In genomic region chr2:199797431-199797830, GRCh38 we compare ENCODE assay signal across 18 cellular contexts. TPM values are rescaled to one million over a fixed set of nuclear protein-coding genes. Genes with fewer than 3 reads are reported as not detected.
DNase-seq lines count a peak whose midpoint lies in the region; ATAC-seq and FAIRE-seq lines count a peak whose summit lies in the region.
"Had no signal": no experiment of that assay in that cellular context is flagged by ENCODE, and none has a peak within 500 bp of the region (broad histone marks: within the 10 kb centered on the region; RNA-seq: fewer than 3 reads in every experiment).

No MANE protein-coding gene starts in this region.

- ATAC-seq in GM21447 (IDR thresholded peaks at IDR 0.05; ENCODE audit: unreplicated experiment) (no peak), HG03469 (IDR thresholded peaks at IDR 0.05; ENCODE audit: unreplicated experiment) (no peak)

- peak; percentile 5 for FAIRE-seq in TTC549 (lab: Jason Lieb, UNC)
- FAIRE-seq: G401.6, GM12891, H1 had no signal

- peak overlapping the region; percentile 12 for H3K27ac ChIP-seq in temporal lobe (ENCODE audit: low read depth, low read length)
- H3K27ac ChIP-seq: BLaER1 had no signal

- DNase-seq in NCI-H1694 treated with DMSO at 0.1 percent for 48 hours (lab: John Stamatoyannopoulos, UW), result peak; percentile 38
- DNase-seq in NCI-H1694 (lab: John Stamatoyannopoulos, UW), result no peak
- peak; percentile 60 for DNase-seq in fibroblast of peridontal ligament (ENCODE audit: extremely low read depth)
- no peak for DNase-seq in NCI-H146 treated with DMSO at 0.1 percent for 48 hours (lab: John Stamatoyannopoulos, UW; ENCODE audit: unreplicated experiment)
- DNase-seq: 8988T; AML-193; CD8-positive, alpha-beta memory T cell; DMS153; DMS79 treated with DMSO at 0.1 percent for 48 hours; EL had no signal

RNA-seq across cellular contexts. Expression of gene FTCDNL1, which starts 53.6 kb away (rescaled TPM):
- total RNA-seq in temporal lobe, result 5.4 TPM

Comparison
In these comparisons a context has a peak if more than half of its experiments do, and no peak if none do; other contexts are left out.
1. DNase-seq: peak in NCI-H1694 treated with DMSO at 0.1 percent for 48 hours (single experiment) and fibroblast of peridontal ligament (single experiment); none in NCI-H1694 (single experiment) and NCI-H146 treated with DMSO at 0.1 percent for 48 hours (single experiment).